ENCODE assay signal across 2 cellular contexts in the genomic region with DNA sequence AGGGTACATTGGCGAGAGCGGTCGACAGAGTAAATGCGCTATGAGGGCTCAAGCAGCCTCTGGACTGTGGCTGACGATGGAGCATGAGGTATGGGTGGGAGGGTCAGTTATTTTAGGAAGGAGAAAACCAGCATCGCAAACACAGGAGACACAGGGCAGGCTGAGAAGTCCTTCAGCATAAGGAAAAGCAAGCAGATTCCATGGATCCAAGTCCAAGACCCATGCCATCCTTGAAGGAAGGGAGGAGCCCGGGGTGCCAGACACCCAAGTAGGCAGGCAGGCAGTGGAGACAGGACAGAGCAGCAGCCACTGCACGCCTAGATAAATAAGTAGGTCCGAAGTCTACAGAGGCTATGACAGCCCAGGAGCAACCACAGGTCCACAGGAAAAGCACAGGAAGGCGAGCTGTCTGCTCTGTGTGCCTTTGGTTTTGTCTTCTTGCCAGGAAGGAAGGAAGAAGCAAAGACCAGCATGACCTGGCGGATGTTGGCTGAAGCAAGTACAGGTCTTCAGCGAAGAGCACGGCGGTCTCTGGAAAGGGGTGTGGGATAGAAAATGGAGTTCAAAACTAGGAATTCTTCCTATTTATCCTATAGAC.
TF ChIP-seq lines count a peak whose summit lies in the region.

No MANE protein-coding gene starts in this region.

TF ChIP-seq in K562, 482 proteins besides CTCF, POLR2A, EP300 and RAD21:
- TF ChIP-seq ZFP36 (IDR thresholded peaks at IDR 0.05; ENCODE audit: low read depth, low read length, partially characterized antibody), result peak; percentile 30
- no peak for TF ChIP-seq GABPB2 (CRISPR knock-in tag; conservative IDR thresholded peaks at IDR 0.05)
TF ChIP-seq in K562: peak in this region for 1.

TF ChIP-seq in HepG2, 621 proteins besides CTCF, POLR2A, EP300 and RAD21 (continues in another document):
- TF ChIP-seq ZNF598 (CRISPR knock-in tag; IDR thresholded peaks at IDR 0.05; ENCODE audit: borderline replicate concordance) (no peak), MIER2 (CRISPR knock-in tag; IDR thresholded peaks at IDR 0.05) (peak; percentile 69), ZFP37 (CRISPR knock-in tag; IDR thresholded peaks at IDR 0.05; ENCODE audit: borderline replicate concordance) (peak; percentile 60; the same call in 1 of the 2 replicates), ZBTB7B (CRISPR knock-in tag; IDR thresholded peaks at IDR 0.05) (peak; percentile 43; the same call in 1 of the 2 replicates), ZNF264 (CRISPR knock-in tag; IDR thresholded peaks at IDR 0.05) (0 out of 2 replicates have a peak, but pooled peaks have one; percentile 23), HDAC2 (CRISPR knock-in tag; IDR thresholded peaks at IDR 0.05) (peak; percentile 79), HNF4A (CRISPR knock-in tag; IDR thresholded peaks at IDR 0.05) (peak; percentile 91), RCOR2 (CRISPR knock-in tag; IDR thresholded peaks at IDR 0.05) (peak; percentile 48; the same call in 1 of the 2 replicates), POGZ (CRISPR knock-in tag; IDR thresholded peaks at IDR 0.05) (peak; percentile 38), DMTF1 (CRISPR knock-in tag; IDR thresholded peaks at IDR 0.05) (no peak), ZBTB4 (CRISPR knock-in tag; IDR thresholded peaks at IDR 0.05; ENCODE audit: borderline replicate concordance) (peak; percentile 11; the same call in 1 of the 2 replicates), ZNF10 (CRISPR knock-in tag; IDR thresholded peaks at IDR 0.05; ENCODE audit: borderline replicate concordance, low read depth) (no peak), ZNF761 (CRISPR knock-in tag; conservative IDR thresholded peaks at IDR 0.05) (peak; percentile 32; the same call in 1 of the 2 replicates), GABPB1 (CRISPR knock-in tag; IDR thresholded peaks at IDR 0.05) (peak; percentile 27), MED1 (CRISPR knock-in tag; IDR thresholded peaks at IDR 0.05) (peak; percentile 97), ZFP90 (CRISPR knock-in tag; IDR thresholded peaks at IDR 0.05; ENCODE audit: borderline replicate concordance) (0 out of 2 replicates have a peak, but pooled peaks have one; percentile 60), ZIK1 (CRISPR knock-in tag; IDR thresholded peaks at IDR 0.05; ENCODE audit: borderline replicate concordance, low read depth) (peak; percentile 38; the same call in 1 of the 2 replicates), ZNF205 (CRISPR knock-in tag; IDR thresholded peaks at IDR 0.05) (0 out of 2 replicates have a peak, but pooled peaks have one; percentile 33), ZNF468 (CRISPR knock-in tag; IDR thresholded peaks at IDR 0.05) (no peak), KMT2B (CRISPR knock-in tag; IDR thresholded peaks at IDR 0.05) (0 out of 2 replicates have a peak, but pooled peaks have one; percentile 27), NRL (CRISPR knock-in tag; IDR thresholded peaks at IDR 0.05; ENCODE audit: borderline replicate concordance) (no peak), MYC (CRISPR knock-in tag; IDR thresholded peaks at IDR 0.05; ENCODE audit: borderline replicate concordance) (0 out of 2 replicates have a peak, but pooled peaks have one; percentile 34), POLR2G (IDR thresholded peaks at IDR 0.05; ENCODE audit: low read depth, low read length) (peak; percentile 39; the same call in 1 of the 2 replicates), HIVEP1 (CRISPR knock-in tag; IDR thresholded peaks at IDR 0.05) (no peak), ZSCAN5A (CRISPR knock-in tag; IDR thresholded peaks at IDR 0.05; ENCODE audit: borderline replicate concordance) (no peak), ZNF234 (CRISPR knock-in tag; conservative IDR thresholded peaks at IDR 0.05) (no peak)
- TF ChIP-seq, protein P1, sequence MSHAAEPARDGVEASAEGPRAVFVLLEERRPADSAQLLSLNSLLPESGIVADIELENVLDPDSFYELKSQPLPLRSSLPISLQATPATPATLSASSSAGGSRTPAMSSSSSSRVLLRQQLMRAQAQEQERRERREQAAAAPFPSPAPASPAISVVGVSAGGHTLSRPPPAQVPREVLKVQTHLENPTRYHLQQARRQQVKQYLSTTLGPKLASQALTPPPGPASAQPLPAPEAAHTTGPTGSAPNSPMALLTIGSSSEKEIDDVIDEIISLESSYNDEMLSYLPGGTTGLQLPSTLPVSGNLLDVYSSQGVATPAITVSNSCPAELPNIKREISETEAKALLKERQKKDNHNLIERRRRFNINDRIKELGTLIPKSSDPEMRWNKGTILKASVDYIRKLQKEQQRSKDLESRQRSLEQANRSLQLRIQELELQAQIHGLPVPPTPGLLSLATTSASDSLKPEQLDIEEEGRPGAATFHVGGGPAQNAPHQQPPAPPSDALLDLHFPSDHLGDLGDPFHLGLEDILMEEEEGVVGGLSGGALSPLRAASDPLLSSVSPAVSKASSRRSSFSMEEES (CRISPR knock-in tag; IDR thresholded peaks at IDR 0.05), result peak; percentile 15; the same call in 1 of the 2 replicates
- TF ChIP-seq, protein P2, sequence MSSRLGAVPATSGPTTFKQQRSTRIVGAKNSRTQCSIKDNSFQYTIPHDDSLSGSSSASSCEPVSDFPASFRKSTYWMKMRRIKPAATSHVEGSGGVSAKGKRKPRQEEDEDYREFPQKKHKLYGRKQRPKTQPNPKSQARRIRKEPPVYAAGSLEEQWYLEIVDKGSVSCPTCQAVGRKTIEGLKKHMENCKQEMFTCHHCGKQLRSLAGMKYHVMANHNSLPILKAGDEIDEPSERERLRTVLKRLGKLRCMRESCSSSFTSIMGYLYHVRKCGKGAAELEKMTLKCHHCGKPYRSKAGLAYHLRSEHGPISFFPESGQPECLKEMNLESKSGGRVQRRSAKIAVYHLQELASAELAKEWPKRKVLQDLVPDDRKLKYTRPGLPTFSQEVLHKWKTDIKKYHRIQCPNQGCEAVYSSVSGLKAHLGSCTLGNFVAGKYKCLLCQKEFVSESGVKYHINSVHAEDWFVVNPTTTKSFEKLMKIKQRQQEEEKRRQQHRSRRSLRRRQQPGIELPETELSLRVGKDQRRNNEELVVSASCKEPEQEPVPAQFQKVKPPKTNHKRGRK (CRISPR knock-in tag; IDR thresholded peaks at IDR 0.05), result no peak
- TF ChIP-seq, protein P3, sequence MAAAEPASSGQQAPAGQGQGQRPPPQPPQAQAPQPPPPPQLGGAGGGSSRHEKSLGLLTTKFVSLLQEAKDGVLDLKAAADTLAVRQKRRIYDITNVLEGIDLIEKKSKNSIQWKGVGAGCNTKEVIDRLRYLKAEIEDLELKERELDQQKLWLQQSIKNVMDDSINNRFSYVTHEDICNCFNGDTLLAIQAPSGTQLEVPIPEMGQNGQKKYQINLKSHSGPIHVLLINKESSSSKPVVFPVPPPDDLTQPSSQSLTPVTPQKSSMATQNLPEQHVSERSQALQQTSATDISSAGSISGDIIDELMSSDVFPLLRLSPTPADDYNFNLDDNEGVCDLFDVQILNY (CRISPR knock-in tag; conservative IDR thresholded peaks at IDR 0.05), result no peak
- TF ChIP-seq, protein P4, sequence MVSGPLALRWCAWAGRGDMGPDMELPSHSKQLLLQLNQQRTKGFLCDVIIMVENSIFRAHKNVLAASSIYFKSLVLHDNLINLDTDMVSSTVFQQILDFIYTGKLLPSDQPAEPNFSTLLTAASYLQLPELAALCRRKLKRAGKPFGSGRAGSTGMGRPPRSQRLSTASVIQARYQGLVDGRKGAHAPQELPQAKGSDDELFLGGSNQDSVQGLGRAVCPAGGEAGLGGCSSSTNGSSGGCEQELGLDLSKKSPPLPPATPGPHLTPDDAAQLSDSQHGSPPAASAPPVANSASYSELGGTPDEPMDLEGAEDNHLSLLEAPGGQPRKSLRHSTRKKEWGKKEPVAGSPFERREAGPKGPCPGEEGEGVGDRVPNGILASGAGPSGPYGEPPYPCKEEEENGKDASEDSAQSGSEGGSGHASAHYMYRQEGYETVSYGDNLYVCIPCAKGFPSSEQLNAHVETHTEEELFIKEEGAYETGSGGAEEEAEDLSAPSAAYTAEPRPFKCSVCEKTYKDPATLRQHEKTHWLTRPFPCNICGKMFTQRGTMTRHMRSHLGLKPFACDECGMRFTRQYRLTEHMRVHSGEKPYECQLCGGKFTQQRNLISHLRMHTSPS (CRISPR knock-in tag; IDR thresholded peaks at IDR 0.05; ENCODE audit: low read depth), result peak; percentile 67; the same call in 1 of the 2 replicates
- TF ChIP-seq, protein P5, sequence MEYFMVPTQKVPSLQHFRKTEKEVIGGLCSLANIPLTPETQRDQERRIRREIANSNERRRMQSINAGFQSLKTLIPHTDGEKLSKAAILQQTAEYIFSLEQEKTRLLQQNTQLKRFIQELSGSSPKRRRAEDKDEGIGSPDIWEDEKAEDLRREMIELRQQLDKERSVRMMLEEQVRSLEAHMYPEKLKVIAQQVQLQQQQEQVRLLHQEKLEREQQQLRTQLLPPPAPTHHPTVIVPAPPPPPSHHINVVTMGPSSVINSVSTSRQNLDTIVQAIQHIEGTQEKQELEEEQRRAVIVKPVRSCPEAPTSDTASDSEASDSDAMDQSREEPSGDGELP (IDR thresholded peaks at IDR 0.05; ENCODE audit: borderline replicate concordance, low read depth), result 0 out of 2 replicates have a peak, but pooled peaks have one; percentile 43
- TF ChIP-seq, protein P6, sequence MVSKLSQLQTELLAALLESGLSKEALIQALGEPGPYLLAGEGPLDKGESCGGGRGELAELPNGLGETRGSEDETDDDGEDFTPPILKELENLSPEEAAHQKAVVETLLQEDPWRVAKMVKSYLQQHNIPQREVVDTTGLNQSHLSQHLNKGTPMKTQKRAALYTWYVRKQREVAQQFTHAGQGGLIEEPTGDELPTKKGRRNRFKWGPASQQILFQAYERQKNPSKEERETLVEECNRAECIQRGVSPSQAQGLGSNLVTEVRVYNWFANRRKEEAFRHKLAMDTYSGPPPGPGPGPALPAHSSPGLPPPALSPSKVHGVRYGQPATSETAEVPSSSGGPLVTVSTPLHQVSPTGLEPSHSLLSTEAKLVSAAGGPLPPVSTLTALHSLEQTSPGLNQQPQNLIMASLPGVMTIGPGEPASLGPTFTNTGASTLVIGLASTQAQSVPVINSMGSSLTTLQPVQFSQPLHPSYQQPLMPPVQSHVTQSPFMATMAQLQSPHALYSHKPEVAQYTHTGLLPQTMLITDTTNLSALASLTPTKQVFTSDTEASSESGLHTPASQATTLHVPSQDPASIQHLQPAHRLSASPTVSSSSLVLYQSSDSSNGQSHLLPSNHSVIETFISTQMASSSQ (IDR thresholded peaks at IDR 0.05; ENCODE audit: low read depth), result no peak
- TF ChIP-seq, protein P6 (CRISPR knock-in tag; IDR thresholded peaks at IDR 0.05; ENCODE audit: borderline replicate concordance), result no peak
